Comparison of ENCODE assay signal across 8 cellular contexts in the genomic region with DNA sequence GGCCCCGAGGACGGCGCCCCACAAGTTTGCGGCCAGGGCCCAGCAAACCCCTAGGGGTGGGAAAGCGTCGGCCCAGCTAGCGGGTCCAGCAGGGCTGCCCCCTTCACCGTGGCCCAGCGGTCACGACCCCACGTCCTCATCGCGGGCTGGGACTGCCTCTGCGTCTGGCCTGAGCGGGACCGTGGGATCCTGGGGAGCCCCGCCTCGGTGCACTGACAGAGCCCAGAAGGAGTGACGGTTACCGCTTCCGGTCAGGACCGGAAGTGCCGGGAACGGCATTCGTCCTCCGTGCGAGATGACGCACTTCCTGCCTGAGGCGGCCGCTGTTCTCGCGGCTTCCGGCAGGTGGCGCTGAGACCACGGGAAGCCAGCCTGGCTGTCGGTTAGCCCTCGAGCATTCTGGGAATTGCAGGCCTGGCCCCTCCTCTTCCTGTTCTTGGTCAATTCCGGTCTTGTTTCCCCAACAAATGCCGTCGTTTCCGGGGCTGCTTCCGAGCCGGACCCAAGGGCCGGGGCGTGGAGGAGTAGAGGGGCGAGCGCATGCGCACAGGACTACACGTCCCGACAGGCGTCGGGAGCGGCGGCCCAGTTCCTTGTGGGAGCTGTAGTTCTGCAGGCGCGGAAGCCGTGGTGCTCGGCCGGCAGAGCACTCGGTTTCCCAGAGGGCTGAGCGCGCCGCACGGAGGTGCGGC. TPM values are rescaled to one million over a fixed set of nuclear protein-coding genes. Genes with fewer than 3 reads are reported as not detected.
DNase-seq lines count a peak whose midpoint lies in the region; ATAC-seq and TF ChIP-seq lines count a peak whose summit lies in the region.

TSSC4 (plus strand) TSS at position 682 of the 692 bp plus-strand sequence. CDS start 1,884 bp downstream, outside the sequence.

- POLR2A ChIA-PET in Panc1 (lab: Charles Lee): interaction anchor here (0.6 to 1.0 kb wide), 4 partner anchors 9 to 308 kb away, joined by 3 to 21 read pairs (median 13); no protein-coding TSS in a partner anchor

- H3K27ac ChIP-seq in Panc1 (ENCODE audit: low read length): peak within 1 kb of the TSS; percentile 97
- H3K27ac ChIP-seq in muscle layer of duodenum (ENCODE audit: low read length): peak within 1 kb of the TSS; percentile 92

- H3K9me3 ChIP-seq in Panc1 (ENCODE audit: control insufficient read depth, insufficient read depth, low read depth, low read length): no peaks in the 10 kb centered on the region
- H3K9me3 ChIP-seq in muscle layer of duodenum (ENCODE audit: control insufficient read depth in 1 of 2, low read length in 2 of 2): no peaks in the 10 kb centered on the region

- TF ChIP-seq CTCF in Panc1 (IDR thresholded peaks at IDR 0.05): peak; percentile 100

- intact Hi-C loops in Panc1 (cut with micrococcal nuclease; ENCODE audit: unreplicated experiment): loop anchor here (1.0 kb wide), 1 partner anchor 20 kb away; no protein-coding TSS in a partner anchor

- peak; percentile 70 for ATAC-seq in GM21717 (IDR thresholded peaks at IDR 0.05; ENCODE audit: unreplicated experiment)
- peak; percentile 92 for ATAC-seq in Panc1
- ATAC-seq in esophagus mucosa: peak; percentile 90

- H3K36me3 ChIP-seq in Panc1 (ENCODE audit: control insufficient read depth, insufficient read depth, low read length): peaks cover 6% of the 10 kb centered on the region; the same call in 1 of the 2 replicates
- peaks cover 8 to 45% of the 10 kb centered on the region in 2 donors for H3K36me3 ChIP-seq in muscle layer of duodenum (ENCODE audit: control insufficient read depth in 1 of 2, insufficient read depth in 2 of 2, low read length in 2 of 2)

- in situ Hi-C loops in Panc1 (cut with HindIII; ENCODE audit: low pct_unique_long_range_greater_than_20kb, low sequenced_read_pairs): no loop called here

- no TSS peak for BruUV-seq in Panc1 (replicated peaks; lab: Mats Ljungman, UMichigan)

- DNase-seq in DMS53 treated with DMSO at 0.1 percent for 48 hours (lab: John Stamatoyannopoulos, UW; ENCODE audit: unreplicated experiment) (peak; percentile 100), KG1 (lab: John Stamatoyannopoulos, UW) (peak; percentile 100), Panc1 (ENCODE audit: low read depth, low spot score) (peak; percentile 100)
- peak; percentile 98 to 99 for DNase-seq in activated T-cell treated with anti-CD3 and anti-CD28 coated beads, Interleukin-2, amount 50 U/mL, for 48 hours
- peak; percentile 99 for DNase-seq in stimulated activated CD8-positive, alpha-beta memory T cell treated with anti-CD3 and anti-CD28 coated beads, Interleukin-7, amount 100 ng/mL, for 48 hours (ENCODE audit: extremely low read depth in 1 of 2, low read depth in 1 of 2)

- H3K27me3 ChIP-seq in Panc1 (ENCODE audit: control insufficient read depth, insufficient read depth, low read length) (no peaks in the 10 kb centered on the region), muscle layer of duodenum (ENCODE audit: low read depth, low read length) (no peaks in the 10 kb centered on the region)

- peaks cover 20% of the 10 kb centered on the region for H3K4me1 ChIP-seq in Panc1 (ENCODE audit: control insufficient read depth, insufficient read depth, low read length)
- peaks cover 20 to 31% of the 10 kb centered on the region in 2 donors for H3K4me1 ChIP-seq in muscle layer of duodenum (ENCODE audit: control insufficient read depth in 1 of 2, insufficient read depth in 2 of 2, low read length in 2 of 2)

- CTCF ChIA-PET in Panc1 (lab: Charles Lee): interaction anchor here (0.6 to 1.4 kb wide), 11 partner anchors 12 to 666 kb away, joined by 3 to 58 read pairs (median 3); no protein-coding TSS in a partner anchor

- H3K4me3 ChIP-seq in Panc1 (ENCODE audit: low read depth in 2 of 2, low read length in 2 of 2) (peak within 1 kb of the TSS; percentile 93 to 100), muscle layer of duodenum (ENCODE audit: low read depth in 1 of 2, low read length in 2 of 2) (peak within 1 kb of the TSS; percentile 95 to 98)

RNA-seq across cellular contexts. Expression of gene TSSC4, which starts in this region (rescaled TPM):
- total RNA-seq in Panc1 (2021; ENCODE audit: unreplicated experiment) (132 TPM), esophagus mucosa (36.7 TPM)
- polyA plus RNA-seq in Panc1 (2012; ENCODE audit: insufficient read length): 164 TPM

Comparison
In these comparisons a context has a peak if more than half of its experiments do, and no peak if none do; other contexts are left out.
1. Peak in every context shown above with its lines: DNase-seq, ATAC-seq, H3K4me3 ChIP-seq and H3K27ac ChIP-seq.